1 cellular context compared by ENCODE assay signal in the genomic region with DNA sequence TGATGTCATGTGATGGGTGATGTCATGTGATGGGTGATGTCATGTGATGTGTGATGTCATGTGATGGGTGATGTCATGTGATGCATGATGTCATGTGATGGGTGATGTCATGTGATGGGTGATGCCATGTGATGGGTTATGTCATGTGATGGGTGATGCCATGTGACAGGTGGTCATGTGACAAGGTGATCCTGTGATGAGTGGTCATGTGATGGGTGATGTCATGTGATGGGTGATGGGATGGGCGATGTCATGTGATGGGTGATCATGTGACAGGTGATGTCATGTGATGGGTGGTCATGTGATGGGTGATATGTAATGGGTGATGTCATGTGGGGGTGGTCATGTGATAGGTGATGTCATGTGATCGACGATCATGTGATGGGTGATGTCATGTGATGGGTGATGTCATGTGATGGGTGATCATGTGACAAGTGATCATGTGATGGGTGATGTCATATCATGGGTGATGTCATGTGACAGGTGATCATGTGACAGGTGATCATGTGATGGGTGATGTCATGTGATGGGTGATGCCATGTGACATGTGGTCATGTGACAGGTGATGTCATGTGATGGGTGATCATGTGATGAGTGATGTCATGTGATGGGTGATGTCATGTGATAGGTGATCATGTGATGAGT.
A peak's percentile ranks its signal among the peaks of the same experiment; 100 is the strongest.
TF ChIP-seq lines count a peak whose summit lies in the region.

No MANE protein-coding gene starts in this region.

TF ChIP-seq in HEK293, 187 proteins besides CTCF, POLR2A, EP300 and RAD21 (continued from another document and continues in another):
- TF ChIP-seq ZNF16 (tag by site-specific recombination; IDR thresholded peaks at IDR 0.05; ENCODE audit: low read depth) (peak; percentile 46; the same call in 1 of the 2 replicates), BCL11B (tag by site-specific recombination; IDR thresholded peaks at IDR 0.05; ENCODE audit: low read depth) (peak; percentile 91), ZSCAN23 (tag by site-specific recombination; IDR thresholded peaks at IDR 0.05) (peak; percentile 100), ZNF280C (tag by site-specific recombination; IDR thresholded peaks at IDR 0.05) (no peak), ZNF677 (tag by site-specific recombination; IDR thresholded peaks at IDR 0.05) (no peak), WT1 (tag by site-specific recombination; IDR thresholded peaks at IDR 0.05) (peak; percentile 86), ZBTB8A (tag by site-specific recombination; IDR thresholded peaks at IDR 0.05) (no peak), ZNF777 (tag by site-specific recombination; IDR thresholded peaks at IDR 0.05; ENCODE audit: borderline replicate concordance) (no peak), PRDM1 (tag by site-specific recombination; IDR thresholded peaks at IDR 0.05) (peak; percentile 2; the same call in 1 of the 2 replicates), ZNF555 (tag by site-specific recombination; conservative IDR thresholded peaks at IDR 0.05) (peak; percentile 18), ZNF404 (tag by site-specific recombination; IDR thresholded peaks at IDR 0.05) (0 out of 2 replicates have a peak, but pooled peaks have one; percentile 69), MYNN (tag by site-specific recombination; IDR thresholded peaks at IDR 0.05; ENCODE audit: borderline replicate concordance) (no peak; the same call in 1 of the 2 replicates), ZNF2 (tag by site-specific recombination; IDR thresholded peaks at IDR 0.05) (peak; percentile 91; the same call in 1 of the 2 replicates), GLI2 (tag by site-specific recombination; IDR thresholded peaks at IDR 0.05; ENCODE audit: borderline replicate concordance, low read depth) (no peak; the same call in 1 of the 2 replicates), ZNF416 (tag by site-specific recombination; IDR thresholded peaks at IDR 0.05) (peak; percentile 90), REST (tag by site-specific recombination; IDR thresholded peaks at IDR 0.05) (peak; percentile 51; the same call in 1 of the 2 replicates), ZEB2 (tag by site-specific recombination; IDR thresholded peaks at IDR 0.05) (peak; percentile 92), ZNF121 (tag by site-specific recombination; IDR thresholded peaks at IDR 0.05) (0 out of 2 replicates have a peak, but pooled peaks have one; percentile 8), ZNF624 (tag by site-specific recombination; IDR thresholded peaks at IDR 0.05) (no peak), ZNF202 (tag by site-specific recombination; IDR thresholded peaks at IDR 0.05; ENCODE audit: borderline replicate concordance) (no peak), ZNF518A (tag by site-specific recombination; conservative IDR thresholded peaks at IDR 0.05; ENCODE audit: low read depth) (peak; percentile 38; the same call in 1 of the 2 replicates), ZNF366 (tag by site-specific recombination; conservative IDR thresholded peaks at IDR 0.05) (peak; percentile 66), ZNF24 (tag by site-specific recombination; IDR thresholded peaks at IDR 0.05) (peak; percentile 100), ZNF544 (tag by site-specific recombination; IDR thresholded peaks at IDR 0.05) (0 out of 2 replicates have a peak, but pooled peaks have one; percentile 11), ZNF426 (tag by site-specific recombination; IDR thresholded peaks at IDR 0.05) (no peak), ZNF341 (tag by site-specific recombination; IDR thresholded peaks at IDR 0.05; ENCODE audit: low read depth) (no peak), ZNF37A (tag by site-specific recombination; IDR thresholded peaks at IDR 0.05) (no peak), ZNF157 (tag by site-specific recombination; IDR thresholded peaks at IDR 0.05) (peak; percentile 62), ZFHX2 (tag by site-specific recombination; conservative IDR thresholded peaks at IDR 0.05) (peak; percentile 34), ZNF423 (tag by site-specific recombination; IDR thresholded peaks at IDR 0.05) (no peak), ZNF658 (tag by site-specific recombination; IDR thresholded peaks at IDR 0.05) (peak; percentile 99), ZNF155 (tag by site-specific recombination; IDR thresholded peaks at IDR 0.05) (peak; percentile 99), ZNF701 (tag by site-specific recombination; IDR thresholded peaks at IDR 0.05) (peak; percentile 72; the same call in 1 of the 2 replicates), ZNF324 (tag by site-specific recombination; IDR thresholded peaks at IDR 0.05) (peak; percentile 100), ZSCAN4 (tag by site-specific recombination; IDR thresholded peaks at IDR 0.05) (peak; percentile 79), ZNF184 (tag by site-specific recombination; IDR thresholded peaks at IDR 0.05) (peak; percentile 49; the same call in 1 of the 2 replicates), ZNF571 (tag by site-specific recombination; IDR thresholded peaks at IDR 0.05) (peak; percentile 83; the same call in 1 of the 2 replicates), ZNF23 (tag by site-specific recombination; IDR thresholded peaks at IDR 0.05; ENCODE audit: borderline replicate concordance) (peak; percentile 61; the same call in 1 of the 2 replicates), GLIS1 (tag by site-specific recombination; IDR thresholded peaks at IDR 0.05) (peak; percentile 63; the same call in 1 of the 2 replicates), ZNF76 (tag by site-specific recombination; IDR thresholded peaks at IDR 0.05; ENCODE audit: borderline replicate concordance, low read depth) (peak; percentile 90), ZFP41 (tag by site-specific recombination; IDR thresholded peaks at IDR 0.05; ENCODE audit: borderline replicate concordance) (peak; percentile 94; the same call in 1 of the 2 replicates), ZNF660 (tag by site-specific recombination; IDR thresholded peaks at IDR 0.05) (no peak), ZNF132 (tag by site-specific recombination; IDR thresholded peaks at IDR 0.05; ENCODE audit: borderline replicate concordance) (no peak), ZNF10 (tag by site-specific recombination; IDR thresholded peaks at IDR 0.05) (peak; percentile 5; the same call in 1 of the 2 replicates), ZNF248 (tag by site-specific recombination; IDR thresholded peaks at IDR 0.05) (peak; percentile 87), ZNF596 (tag by site-specific recombination; IDR thresholded peaks at IDR 0.05) (no peak), KLF9 (tag by site-specific recombination; IDR thresholded peaks at IDR 0.05; ENCODE audit: low read depth) (peak; percentile 91)
- TF ChIP-seq, protein P1, sequence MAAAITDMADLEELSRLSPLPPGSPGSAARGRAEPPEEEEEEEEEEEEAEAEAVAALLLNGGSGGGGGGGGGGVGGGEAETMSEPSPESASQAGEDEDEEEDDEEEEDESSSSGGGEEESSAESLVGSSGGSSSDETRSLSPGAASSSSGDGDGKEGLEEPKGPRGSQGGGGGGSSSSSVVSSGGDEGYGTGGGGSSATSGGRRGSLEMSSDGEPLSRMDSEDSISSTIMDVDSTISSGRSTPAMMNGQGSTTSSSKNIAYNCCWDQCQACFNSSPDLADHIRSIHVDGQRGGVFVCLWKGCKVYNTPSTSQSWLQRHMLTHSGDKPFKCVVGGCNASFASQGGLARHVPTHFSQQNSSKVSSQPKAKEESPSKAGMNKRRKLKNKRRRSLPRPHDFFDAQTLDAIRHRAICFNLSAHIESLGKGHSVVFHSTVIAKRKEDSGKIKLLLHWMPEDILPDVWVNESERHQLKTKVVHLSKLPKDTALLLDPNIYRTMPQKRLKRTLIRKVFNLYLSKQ (tag by site-specific recombination; IDR thresholded peaks at IDR 0.05; ENCODE audit: borderline replicate concordance) = no peak
- TF ChIP-seq, protein P2, sequence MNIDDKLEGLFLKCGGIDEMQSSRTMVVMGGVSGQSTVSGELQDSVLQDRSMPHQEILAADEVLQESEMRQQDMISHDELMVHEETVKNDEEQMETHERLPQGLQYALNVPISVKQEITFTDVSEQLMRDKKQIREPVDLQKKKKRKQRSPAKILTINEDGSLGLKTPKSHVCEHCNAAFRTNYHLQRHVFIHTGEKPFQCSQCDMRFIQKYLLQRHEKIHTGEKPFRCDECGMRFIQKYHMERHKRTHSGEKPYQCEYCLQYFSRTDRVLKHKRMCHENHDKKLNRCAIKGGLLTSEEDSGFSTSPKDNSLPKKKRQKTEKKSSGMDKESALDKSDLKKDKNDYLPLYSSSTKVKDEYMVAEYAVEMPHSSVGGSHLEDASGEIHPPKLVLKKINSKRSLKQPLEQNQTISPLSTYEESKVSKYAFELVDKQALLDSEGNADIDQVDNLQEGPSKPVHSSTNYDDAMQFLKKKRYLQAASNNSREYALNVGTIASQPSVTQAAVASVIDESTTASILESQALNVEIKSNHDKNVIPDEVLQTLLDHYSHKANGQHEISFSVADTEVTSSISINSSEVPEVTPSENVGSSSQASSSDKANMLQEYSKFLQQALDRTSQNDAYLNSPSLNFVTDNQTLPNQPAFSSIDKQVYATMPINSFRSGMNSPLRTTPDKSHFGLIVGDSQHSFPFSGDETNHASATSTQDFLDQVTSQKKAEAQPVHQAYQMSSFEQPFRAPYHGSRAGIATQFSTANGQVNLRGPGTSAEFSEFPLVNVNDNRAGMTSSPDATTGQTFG (tag by site-specific recombination; IDR thresholded peaks at IDR 0.05; ENCODE audit: borderline replicate concordance) = peak; percentile 97
